3 cellular contexts compared by ENCODE assay signal in genomic region chr21:17784604-17785402, GRCh38.
TF ChIP-seq lines count a peak whose summit lies in the region.

No MANE protein-coding gene starts in this region.

TF ChIP-seq in liver, 16 proteins besides CTCF, POLR2A, EP300 and RAD21 (continued from another document):
- TF ChIP-seq MAX (IDR thresholded peaks at IDR 0.05) (no peak), FOXA2 (IDR thresholded peaks at IDR 0.05) (no peak), SP1 (IDR thresholded peaks at IDR 0.05) (no peak), ZBTB33 (IDR thresholded peaks at IDR 0.05) (no peak), JUND (IDR thresholded peaks at IDR 0.05) (no peak), YY1 (IDR thresholded peaks at IDR 0.05) (no peak), NR2F2 (IDR thresholded peaks at IDR 0.05) (no peak), REST (IDR thresholded peaks at IDR 0.05) (no peak), FOXA1 (IDR thresholded peaks at IDR 0.05) (no peak), RXRA (IDR thresholded peaks at IDR 0.05) (no peak), ATF3 (IDR thresholded peaks at IDR 0.05) (no peak), HNF4G (IDR thresholded peaks at IDR 0.05) (no peak)

TF ChIP-seq in HepG2, 621 proteins besides CTCF, POLR2A, EP300 and RAD21 (continued from another document):
- no peak for TF ChIP-seq ELK4 (CRISPR knock-in tag; IDR thresholded peaks at IDR 0.05; ENCODE audit: borderline replicate concordance)
- TF ChIP-seq SNAPC4 (CRISPR knock-in tag; IDR thresholded peaks at IDR 0.05), result no peak
- no peak for TF ChIP-seq FOXO1 (CRISPR knock-in tag; IDR thresholded peaks at IDR 0.05)
- no peak for TF ChIP-seq SOX6 (IDR thresholded peaks at IDR 0.05)
- no peak for TF ChIP-seq SOX6 (CRISPR knock-in tag; IDR thresholded peaks at IDR 0.05)
- no peak for TF ChIP-seq HDAC1 (CRISPR knock-in tag; IDR thresholded peaks at IDR 0.05)
- no peak for TF ChIP-seq ZNF737 (CRISPR knock-in tag; IDR thresholded peaks at IDR 0.05; ENCODE audit: borderline replicate concordance)
- TF ChIP-seq ZNF260 (CRISPR knock-in tag; IDR thresholded peaks at IDR 0.05; ENCODE audit: borderline replicate concordance, low read depth), result no peak
- TF ChIP-seq ZNF674 (CRISPR knock-in tag; IDR thresholded peaks at IDR 0.05; ENCODE audit: low read depth), result no peak

TF ChIP-seq in WTC11, 78 proteins besides CTCF, POLR2A, EP300 and RAD21 (continued from another document):
- TF ChIP-seq ZSCAN18 (CRISPR knock-in tag; IDR thresholded peaks at IDR 0.05), result no peak
- no peak for TF ChIP-seq ZNF416 (CRISPR knock-in tag; IDR thresholded peaks at IDR 0.05)
- TF ChIP-seq AFF4 (CRISPR knock-in tag; IDR thresholded peaks at IDR 0.05; ENCODE audit: borderline replicate concordance), result no peak
- TF ChIP-seq IRF1 (CRISPR knock-in tag; IDR thresholded peaks at IDR 0.05), result no peak
- TF ChIP-seq CREM (CRISPR knock-in tag; IDR thresholded peaks at IDR 0.05), result no peak
- no peak for TF ChIP-seq ATF2 (CRISPR knock-in tag; IDR thresholded peaks at IDR 0.05; ENCODE audit: borderline replicate concordance, low read depth)
- TF ChIP-seq ZNF138 (CRISPR knock-in tag; conservative IDR thresholded peaks at IDR 0.05), result no peak
